ENCODE assay signal across 21 cellular contexts in genomic region chr20:37453288-37453687, GRCh38.
DNase-seq lines count a peak whose midpoint lies in the region; ATAC-seq, FAIRE-seq and TF ChIP-seq lines count a peak whose summit lies in the region.
"Had no signal": no experiment of that assay in that cellular context is flagged by ENCODE, and none has a peak within 500 bp of the region (broad histone marks: within the 10 kb centered on the region; RNA-seq: fewer than 3 reads in every experiment).

No MANE protein-coding gene starts in this region.

- RAD21 ChIA-PET in HCT116 (lab: Charles Lee; ENCODE audit: low non-redundant PET in 1 of 2, low total read pairs in 2 of 2, uncharacterized antibody in 2 of 2, unreplicated experiment in 2 of 2) (no interaction called here), GM12878 (lab: Charles Lee; ENCODE audit: unreplicated experiment) (no interaction called here)

- no peaks in the 10 kb centered on the region for H3K9me2 ChIP-seq in HCT116 (ENCODE audit: insufficient read depth)

- SMC1A ChIA-PET in GM12878 (lab: Charles Lee; ENCODE audit: uncharacterized antibody, unreplicated experiment) = no interaction called here

- TF ChIP-seq POLR2A in HCT116 (IDR thresholded peaks at IDR 0.05; ENCODE audit: borderline replicate concordance, extremely low read depth, insufficient read depth, insufficient read length) = no peak
- TF ChIP-seq POLR2A in GM12878 (IDR thresholded peaks at IDR 0.05; ENCODE audit: low read depth, low read length) = no peak

- FAIRE-seq in GM12878 (lab: Jason Lieb, UNC) = no peak
- FAIRE-seq: GM18507 had no signal

- 4% methylated on average over 3 of the region's 3 CpGs for WGBS in GM12878 (ENCODE audit: insufficient coverage, insufficient replicate concordance, low lambda C conversion rate, missing lambda C conversion rate)

- intact Hi-C loops in HCT116 (cut with micrococcal nuclease) (no loop called here), GM12878 (cut with micrococcal nuclease; ENCODE audit: unreplicated experiment) (no loop called here), upper lobe of right lung (cut with DNase I) (no loop called here)

- DNase-seq in D341Med (ENCODE audit: low spot score) (peak; percentile 16), HCT116 (ENCODE audit: low read depth, low spot score) (no peak), GM12878 (ENCODE audit: low read depth, low spot score) (no peak), upper lobe of right lung (peak; percentile 11), SHP77 (lab: John Stamatoyannopoulos, UW) (no peak)
- no peak for DNase-seq in activated CD4-positive, alpha-beta T cell treated with anti-CD3 and anti-CD28 coated beads, Interleukin-2, amount 50 U/mL, for 1 hour
- DNase-seq: CD8-positive, alpha-beta memory T cell; DMS79 treated with DMSO at 0.1 percent for 48 hours; H7; HFFc6; MM.1S; NCI-H2029; NCI-H446 treated with DMSO at 0.1 percent for 48 hours; NCI-H526; SJCRH30; T-cell had no signal

- H3K36me3 ChIP-seq in HCT116 (ENCODE audit: control insufficient read depth in 1 of 2, insufficient read depth in 2 of 2, low read length in 2 of 2) (no peaks in the 10 kb centered on the region), GM12878 (ENCODE audit: control insufficient read depth in 2 of 2, insufficient read depth in 2 of 2, low read length in 1 of 2) (no peaks in the 10 kb centered on the region), upper lobe of right lung (no peaks in the 10 kb centered on the region)
- H3K36me3 ChIP-seq: SJCRH30 had no signal

- no peaks in the 10 kb centered on the region for H3K79me2 ChIP-seq in HCT116 (ENCODE audit: insufficient read depth, low read length)
- no peaks in the 10 kb centered on the region for H3K79me2 ChIP-seq in GM12878 (ENCODE audit: control insufficient read depth, insufficient read depth, low read length)

- no peak for ATAC-seq in HCT116
- ATAC-seq in GM12878 = no peak
- ATAC-seq in upper lobe of right lung = no peak
- no peak for ATAC-seq in GM21447 (IDR thresholded peaks at IDR 0.05; ENCODE audit: unreplicated experiment)
- ATAC-seq: Panc1, T-cell had no signal

- H3K27ac ChIP-seq in HCT116 (ENCODE audit: low read depth, low read length) (no peak overlapping the region), GM12878 (ENCODE audit: control insufficient read depth, insufficient read depth) (no peak overlapping the region), upper lobe of right lung (no peak overlapping the region)
- H3K27ac ChIP-seq: C4-2B, KMS-11, SJCRH30 had no signal

- BruUV-seq in HCT116 (replicated peaks; lab: Mats Ljungman, UMichigan) (no TSS peak), GM12878 (replicated peaks; lab: Mats Ljungman, UMichigan) (no TSS peak)

- TF ChIP-seq RAD21 in HCT116 (IDR thresholded peaks at IDR 0.05; ENCODE audit: low read depth) (no peak), GM12878 (IDR thresholded peaks at IDR 0.05; ENCODE audit: insufficient read depth, low read depth, low read length) (no peak)

- H3K4me1 ChIP-seq in HCT116 (ENCODE audit: control insufficient read depth in 1 of 2, insufficient read depth in 2 of 2, low read length in 2 of 2) (no peaks in the 10 kb centered on the region), GM12878 (ENCODE audit: control insufficient read depth, insufficient read depth, low read length) (no peaks in the 10 kb centered on the region), upper lobe of right lung (no peaks in the 10 kb centered on the region)
- H3K4me1 ChIP-seq: SJCRH30 had no signal

- H2AFZ ChIP-seq in HCT116 (ENCODE audit: low read depth, low read length, poor library complexity, severe bottlenecking) (no peak overlapping the region), GM12878 (ENCODE audit: control insufficient read depth, low read depth, low read length) (no peak overlapping the region)

- peaks cover 3 to 8% of the 10 kb centered on the region in 2 experiments; a peak in 2 of 4 replicates for H3K9me3 ChIP-seq in HCT116 (ENCODE audit: control insufficient read depth in 1 of 2, insufficient read depth in 1 of 2, low read depth in 1 of 2, low read length in 2 of 2)
- H3K9me3 ChIP-seq in GM12878 (replicated peaks; ENCODE audit: control insufficient read depth, insufficient read depth, low read length) = no peaks in the 10 kb centered on the region; the same call in 2 of the 3 replicates
- peaks cover 5% of the 10 kb centered on the region for H3K9me3 ChIP-seq in upper lobe of right lung

- H3K27me3 ChIP-seq in HCT116 (ENCODE audit: insufficient read depth, low read length) (peaks cover 21% of the 10 kb centered on the region), GM12878 (replicated peaks in 1 of 2; ENCODE audit: control insufficient read depth in 2 of 2, insufficient read depth in 2 of 2, low read length in 1 of 2) (no peaks in the 10 kb centered on the region; a peak in 1 of 4 replicates), upper lobe of right lung (no peaks in the 10 kb centered on the region)
- H3K27me3 ChIP-seq: SJCRH30 had no signal

- H3K9ac ChIP-seq in HCT116 (ENCODE audit: low read length) (no peak overlapping the region), GM12878 (ENCODE audit: control insufficient read depth, insufficient read depth, low read length) (no peak overlapping the region)
- H3K9ac ChIP-seq: KMS-11 had no signal

- POLR2A ChIA-PET in HCT116 (lab: Charles Lee) = no interaction called here
- POLR2A ChIA-PET in GM12878 (lab: Charles Lee) = no interaction called here

- in situ Hi-C loops in GM12878 (cut with MboI) = no loop called here

- H3K4me2 ChIP-seq in HCT116 (ENCODE audit: low read length) (no peak overlapping the region), GM12878 (ENCODE audit: control insufficient read depth, insufficient read depth) (no peak overlapping the region)
- H3K4me2 ChIP-seq: KMS-11 had no signal

- CTCF ChIA-PET in HCT116 (lab: Charles Lee) (no interaction called here), GM12878 (lab: Yijun Ruan, JAX) (no interaction called here)

- no peaks in the 10 kb centered on the region for H4K20me1 ChIP-seq in HCT116 (ENCODE audit: insufficient read depth)
- H4K20me1 ChIP-seq in GM12878 (ENCODE audit: control insufficient read depth, insufficient read depth) = no peaks in the 10 kb centered on the region

- TF ChIP-seq EP300 in GM12878 (IDR thresholded peaks at IDR 0.05; ENCODE audit: borderline replicate concordance in 1 of 2, control insufficient read depth in 1 of 2, low read depth in 2 of 2, low read length in 2 of 2) = no peak

- TF ChIP-seq CTCF in HCT116 (IDR thresholded peaks at IDR 0.05 in 2 of 3, conservative IDR thresholded peaks at IDR 0.05 in 1 of 3; ENCODE audit: borderline replicate concordance in 1 of 3, insufficient read depth in 1 of 3, low read depth in 2 of 3, low read length in 2 of 3) (no peak), GM12878 (IDR thresholded peaks at IDR 0.05 in 2 of 3, conservative IDR thresholded peaks at IDR 0.05 in 1 of 3; ENCODE audit: control insufficient read depth in 2 of 3, extremely low read depth in 1 of 3, insufficient read depth in 1 of 3, low read depth in 3 of 3, low read length in 3 of 3) (no peak), upper lobe of right lung (IDR thresholded peaks at IDR 0.05) (no peak)

- H3K4me3 ChIP-seq in HCT116 (replicated peaks in 1 of 2; ENCODE audit: low read depth in 1 of 2, low read length in 2 of 2) = no peak overlapping the region
- H3K4me3 ChIP-seq in GM12878 = no peak overlapping the region
- H3K4me3 ChIP-seq in upper lobe of right lung = no peak overlapping the region
- H3K4me3 ChIP-seq: SJCRH30 had no signal

TF ChIP-seq in HCT116, 20 proteins besides CTCF, POLR2A, EP300 and RAD21 (continues in another document):
- no peak for TF ChIP-seq EGR1 (IDR thresholded peaks at IDR 0.05; ENCODE audit: low read depth)

TF ChIP-seq in GM12878, 131 proteins besides CTCF, POLR2A, EP300 and RAD21:
- TF ChIP-seq FOXK2 (IDR thresholded peaks at IDR 0.05) (no peak), REST (IDR thresholded peaks at IDR 0.05; ENCODE audit: low read depth, low read length) (peak; percentile 24; the same call in 1 of the 2 replicates)

Comparison
In these comparisons a context has a peak if more than half of its experiments do, and no peak if none do; other contexts are left out.
1. DNase-seq: peak in D341Med (single experiment) and upper lobe of right lung (single experiment); none in HCT116 (single experiment), GM12878 (single experiment), activated CD4-positive, alpha-beta T cell treated with anti-CD3 and anti-CD28 coated beads, Interleukin-2, amount 50 U/mL, for 1 hour (single experiment) and SHP77 (0 of 2).